1 cellular context compared by ENCODE assay signal in the genomic region with DNA sequence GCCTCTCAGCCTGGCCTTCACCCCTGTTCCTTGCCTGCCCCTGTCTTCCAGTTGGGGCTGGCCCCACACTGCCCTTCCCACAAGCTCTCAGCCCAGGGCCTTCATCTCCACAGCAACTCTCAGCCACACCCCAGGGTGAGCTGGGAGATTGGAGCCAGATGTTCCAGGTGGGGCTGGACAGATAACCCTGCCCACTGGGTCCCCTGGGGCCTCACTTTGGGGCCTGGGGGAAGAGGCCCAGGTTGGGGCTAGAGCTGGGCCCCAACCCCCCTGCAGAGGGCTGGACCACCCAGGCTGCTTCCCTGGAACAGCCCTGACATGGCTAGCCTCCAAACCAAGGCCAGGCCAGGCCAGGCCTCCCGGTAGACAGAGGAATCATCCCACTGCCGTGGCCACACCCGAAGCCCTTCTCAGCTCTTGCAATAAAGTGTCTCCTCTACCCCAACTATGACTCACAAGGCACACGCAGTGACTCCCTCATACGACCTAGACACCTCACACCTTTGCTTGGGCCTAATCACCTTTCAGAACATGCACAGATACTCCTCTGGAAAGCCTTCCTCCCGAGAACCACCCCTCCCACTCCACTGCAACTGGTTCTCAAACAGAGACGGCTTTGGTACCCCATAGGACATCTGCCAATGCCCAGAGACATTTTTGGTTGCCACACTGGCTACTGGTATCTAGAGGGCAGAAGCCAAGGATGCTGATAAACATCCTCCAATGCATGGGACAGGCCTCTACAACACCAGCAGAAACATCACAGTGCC.
TF ChIP-seq lines count a peak whose summit lies in the region.

No MANE protein-coding gene starts in this region.

TF ChIP-seq in K562, 482 proteins besides CTCF, POLR2A, EP300 and RAD21 (continued from another document and continues in another):
- TF ChIP-seq, protein P1, sequence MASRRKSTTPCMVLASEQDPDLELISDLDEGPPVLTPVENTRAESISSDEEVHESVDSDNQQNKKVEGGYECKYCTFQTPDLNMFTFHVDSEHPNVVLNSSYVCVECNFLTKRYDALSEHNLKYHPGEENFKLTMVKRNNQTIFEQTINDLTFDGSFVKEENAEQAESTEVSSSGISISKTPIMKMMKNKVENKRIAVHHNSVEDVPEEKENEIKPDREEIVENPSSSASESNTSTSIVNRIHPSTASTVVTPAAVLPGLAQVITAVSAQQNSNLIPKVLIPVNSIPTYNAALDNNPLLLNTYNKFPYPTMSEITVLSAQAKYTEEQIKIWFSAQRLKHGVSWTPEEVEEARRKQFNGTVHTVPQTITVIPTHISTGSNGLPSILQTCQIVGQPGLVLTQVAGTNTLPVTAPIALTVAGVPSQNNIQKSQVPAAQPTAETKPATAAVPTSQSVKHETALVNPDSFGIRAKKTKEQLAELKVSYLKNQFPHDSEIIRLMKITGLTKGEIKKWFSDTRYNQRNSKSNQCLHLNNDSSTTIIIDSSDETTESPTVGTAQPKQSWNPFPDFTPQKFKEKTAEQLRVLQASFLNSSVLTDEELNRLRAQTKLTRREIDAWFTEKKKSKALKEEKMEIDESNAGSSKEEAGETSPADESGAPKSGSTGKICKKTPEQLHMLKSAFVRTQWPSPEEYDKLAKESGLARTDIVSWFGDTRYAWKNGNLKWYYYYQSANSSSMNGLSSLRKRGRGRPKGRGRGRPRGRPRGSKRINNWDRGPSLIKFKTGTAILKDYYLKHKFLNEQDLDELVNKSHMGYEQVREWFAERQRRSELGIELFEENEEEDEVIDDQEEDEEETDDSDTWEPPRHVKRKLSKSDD (conservative IDR thresholded peaks at IDR 0.05; ENCODE audit: low read length) = no peak
- TF ChIP-seq RBM14 (IDR thresholded peaks at IDR 0.05; ENCODE audit: borderline replicate concordance, insufficient read depth, low read depth, low read length) (no peak), NFYB (IDR thresholded peaks at IDR 0.05; ENCODE audit: extremely low read depth, insufficient read length) (no peak), CHCHD3 (CRISPR knock-in tag; IDR thresholded peaks at IDR 0.05) (no peak), PTTG1 (tag; IDR thresholded peaks at IDR 0.05; ENCODE audit: low read depth) (no peak), FOXJ3 (CRISPR knock-in tag; IDR thresholded peaks at IDR 0.05) (peak; percentile 82), BRD4 (IDR thresholded peaks at IDR 0.05) (no peak), ZNF766 (CRISPR knock-in tag; conservative IDR thresholded peaks at IDR 0.05) (peak; percentile 51; the same call in 1 of the 2 replicates), PHF21A (IDR thresholded peaks at IDR 0.05; ENCODE audit: borderline replicate concordance, low read depth) (peak; percentile 43; the same call in 1 of the 2 replicates), MXI1 (IDR thresholded peaks at IDR 0.05; ENCODE audit: low read depth, low read length) (peak; percentile 85), GTF2F1 (IDR thresholded peaks at IDR 0.05; ENCODE audit: low read depth, low read length) (no peak), LCOR (CRISPR knock-in tag; IDR thresholded peaks at IDR 0.05) (peak; percentile 98), MTA1 (IDR thresholded peaks at IDR 0.05; ENCODE audit: borderline replicate concordance) (peak; percentile 86), HCFC1 (IDR thresholded peaks at IDR 0.05; ENCODE audit: low read depth, low read length) (peak; percentile 7; the same call in 1 of the 2 replicates), NCOA4 (IDR thresholded peaks at IDR 0.05; ENCODE audit: partially characterized antibody) (no peak), NR2C1 (IDR thresholded peaks at IDR 0.05) (peak; percentile 34; the same call in 1 of the 2 replicates), NR2C1 (tag; IDR thresholded peaks at IDR 0.05) (no peak), ZNF354B (CRISPR knock-in tag; IDR thresholded peaks at IDR 0.05) (no peak), ZNF79 (CRISPR knock-in tag; IDR thresholded peaks at IDR 0.05; ENCODE audit: low read depth) (no peak), NRF1 (conservative IDR thresholded peaks at IDR 0.05 in 1 of 2, IDR thresholded peaks at IDR 0.05 in 1 of 2) (peak; percentile 45 to 48; a peak in 3 of 4 replicates), CCNT2 (IDR thresholded peaks at IDR 0.05; ENCODE audit: borderline replicate concordance, extremely low read depth, insufficient read length, low read depth, low read length) (peak; percentile 98), SRF (CRISPR knock-in tag; IDR thresholded peaks at IDR 0.05) (peak in 1 of 2 experiments; percentile 83; a peak in 2 of 4 replicates), TOE1 (IDR thresholded peaks at IDR 0.05; ENCODE audit: borderline replicate concordance) (peak; percentile 72; the same call in 1 of the 2 replicates), TOE1 (CRISPR knock-in tag; IDR thresholded peaks at IDR 0.05; ENCODE audit: borderline replicate concordance, low read depth) (no peak; the same call in 1 of the 2 replicates), TCF3 (CRISPR knock-in tag; IDR thresholded peaks at IDR 0.05) (peak; percentile 99), PURB (CRISPR knock-in tag; IDR thresholded peaks at IDR 0.05; ENCODE audit: low read depth) (no peak), ARID1B (IDR thresholded peaks at IDR 0.05) (peak; percentile 98), XRCC3 (IDR thresholded peaks at IDR 0.05) (no peak)
- TF ChIP-seq, protein P2, sequence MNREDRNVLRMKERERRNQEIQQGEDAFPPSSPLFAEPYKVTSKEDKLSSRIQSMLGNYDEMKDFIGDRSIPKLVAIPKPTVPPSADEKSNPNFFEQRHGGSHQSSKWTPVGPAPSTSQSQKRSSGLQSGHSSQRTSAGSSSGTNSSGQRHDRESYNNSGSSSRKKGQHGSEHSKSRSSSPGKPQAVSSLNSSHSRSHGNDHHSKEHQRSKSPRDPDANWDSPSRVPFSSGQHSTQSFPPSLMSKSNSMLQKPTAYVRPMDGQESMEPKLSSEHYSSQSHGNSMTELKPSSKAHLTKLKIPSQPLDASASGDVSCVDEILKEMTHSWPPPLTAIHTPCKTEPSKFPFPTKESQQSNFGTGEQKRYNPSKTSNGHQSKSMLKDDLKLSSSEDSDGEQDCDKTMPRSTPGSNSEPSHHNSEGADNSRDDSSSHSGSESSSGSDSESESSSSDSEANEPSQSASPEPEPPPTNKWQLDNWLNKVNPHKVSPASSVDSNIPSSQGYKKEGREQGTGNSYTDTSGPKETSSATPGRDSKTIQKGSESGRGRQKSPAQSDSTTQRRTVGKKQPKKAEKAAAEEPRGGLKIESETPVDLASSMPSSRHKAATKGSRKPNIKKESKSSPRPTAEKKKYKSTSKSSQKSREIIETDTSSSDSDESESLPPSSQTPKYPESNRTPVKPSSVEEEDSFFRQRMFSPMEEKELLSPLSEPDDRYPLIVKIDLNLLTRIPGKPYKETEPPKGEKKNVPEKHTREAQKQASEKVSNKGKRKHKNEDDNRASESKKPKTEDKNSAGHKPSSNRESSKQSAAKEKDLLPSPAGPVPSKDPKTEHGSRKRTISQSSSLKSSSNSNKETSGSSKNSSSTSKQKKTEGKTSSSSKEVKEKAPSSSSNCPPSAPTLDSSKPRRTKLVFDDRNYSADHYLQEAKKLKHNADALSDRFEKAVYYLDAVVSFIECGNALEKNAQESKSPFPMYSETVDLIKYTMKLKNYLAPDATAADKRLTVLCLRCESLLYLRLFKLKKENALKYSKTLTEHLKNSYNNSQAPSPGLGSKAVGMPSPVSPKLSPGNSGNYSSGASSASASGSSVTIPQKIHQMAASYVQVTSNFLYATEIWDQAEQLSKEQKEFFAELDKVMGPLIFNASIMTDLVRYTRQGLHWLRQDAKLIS (CRISPR knock-in tag; IDR thresholded peaks at IDR 0.05) = 0 out of 2 replicates have a peak, but pooled peaks have one; percentile 67
- TF ChIP-seq, protein P3, sequence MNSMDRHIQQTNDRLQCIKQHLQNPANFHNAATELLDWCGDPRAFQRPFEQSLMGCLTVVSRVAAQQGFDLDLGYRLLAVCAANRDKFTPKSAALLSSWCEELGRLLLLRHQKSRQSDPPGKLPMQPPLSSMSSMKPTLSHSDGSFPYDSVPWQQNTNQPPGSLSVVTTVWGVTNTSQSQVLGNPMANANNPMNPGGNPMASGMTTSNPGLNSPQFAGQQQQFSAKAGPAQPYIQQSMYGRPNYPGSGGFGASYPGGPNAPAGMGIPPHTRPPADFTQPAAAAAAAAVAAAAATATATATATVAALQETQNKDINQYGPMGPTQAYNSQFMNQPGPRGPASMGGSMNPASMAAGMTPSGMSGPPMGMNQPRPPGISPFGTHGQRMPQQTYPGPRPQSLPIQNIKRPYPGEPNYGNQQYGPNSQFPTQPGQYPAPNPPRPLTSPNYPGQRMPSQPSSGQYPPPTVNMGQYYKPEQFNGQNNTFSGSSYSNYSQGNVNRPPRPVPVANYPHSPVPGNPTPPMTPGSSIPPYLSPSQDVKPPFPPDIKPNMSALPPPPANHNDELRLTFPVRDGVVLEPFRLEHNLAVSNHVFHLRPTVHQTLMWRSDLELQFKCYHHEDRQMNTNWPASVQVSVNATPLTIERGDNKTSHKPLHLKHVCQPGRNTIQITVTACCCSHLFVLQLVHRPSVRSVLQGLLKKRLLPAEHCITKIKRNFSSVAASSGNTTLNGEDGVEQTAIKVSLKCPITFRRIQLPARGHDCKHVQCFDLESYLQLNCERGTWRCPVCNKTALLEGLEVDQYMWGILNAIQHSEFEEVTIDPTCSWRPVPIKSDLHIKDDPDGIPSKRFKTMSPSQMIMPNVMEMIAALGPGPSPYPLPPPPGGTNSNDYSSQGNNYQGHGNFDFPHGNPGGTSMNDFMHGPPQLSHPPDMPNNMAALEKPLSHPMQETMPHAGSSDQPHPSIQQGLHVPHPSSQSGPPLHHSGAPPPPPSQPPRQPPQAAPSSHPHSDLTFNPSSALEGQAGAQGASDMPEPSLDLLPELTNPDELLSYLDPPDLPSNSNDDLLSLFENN (IDR thresholded peaks at IDR 0.05; ENCODE audit: low read depth in 2 of 2, low read length in 2 of 2) = peak in 1 of 2 experiments; percentile 80; a peak in 2 of 4 replicates
- TF ChIP-seq, protein P4, sequence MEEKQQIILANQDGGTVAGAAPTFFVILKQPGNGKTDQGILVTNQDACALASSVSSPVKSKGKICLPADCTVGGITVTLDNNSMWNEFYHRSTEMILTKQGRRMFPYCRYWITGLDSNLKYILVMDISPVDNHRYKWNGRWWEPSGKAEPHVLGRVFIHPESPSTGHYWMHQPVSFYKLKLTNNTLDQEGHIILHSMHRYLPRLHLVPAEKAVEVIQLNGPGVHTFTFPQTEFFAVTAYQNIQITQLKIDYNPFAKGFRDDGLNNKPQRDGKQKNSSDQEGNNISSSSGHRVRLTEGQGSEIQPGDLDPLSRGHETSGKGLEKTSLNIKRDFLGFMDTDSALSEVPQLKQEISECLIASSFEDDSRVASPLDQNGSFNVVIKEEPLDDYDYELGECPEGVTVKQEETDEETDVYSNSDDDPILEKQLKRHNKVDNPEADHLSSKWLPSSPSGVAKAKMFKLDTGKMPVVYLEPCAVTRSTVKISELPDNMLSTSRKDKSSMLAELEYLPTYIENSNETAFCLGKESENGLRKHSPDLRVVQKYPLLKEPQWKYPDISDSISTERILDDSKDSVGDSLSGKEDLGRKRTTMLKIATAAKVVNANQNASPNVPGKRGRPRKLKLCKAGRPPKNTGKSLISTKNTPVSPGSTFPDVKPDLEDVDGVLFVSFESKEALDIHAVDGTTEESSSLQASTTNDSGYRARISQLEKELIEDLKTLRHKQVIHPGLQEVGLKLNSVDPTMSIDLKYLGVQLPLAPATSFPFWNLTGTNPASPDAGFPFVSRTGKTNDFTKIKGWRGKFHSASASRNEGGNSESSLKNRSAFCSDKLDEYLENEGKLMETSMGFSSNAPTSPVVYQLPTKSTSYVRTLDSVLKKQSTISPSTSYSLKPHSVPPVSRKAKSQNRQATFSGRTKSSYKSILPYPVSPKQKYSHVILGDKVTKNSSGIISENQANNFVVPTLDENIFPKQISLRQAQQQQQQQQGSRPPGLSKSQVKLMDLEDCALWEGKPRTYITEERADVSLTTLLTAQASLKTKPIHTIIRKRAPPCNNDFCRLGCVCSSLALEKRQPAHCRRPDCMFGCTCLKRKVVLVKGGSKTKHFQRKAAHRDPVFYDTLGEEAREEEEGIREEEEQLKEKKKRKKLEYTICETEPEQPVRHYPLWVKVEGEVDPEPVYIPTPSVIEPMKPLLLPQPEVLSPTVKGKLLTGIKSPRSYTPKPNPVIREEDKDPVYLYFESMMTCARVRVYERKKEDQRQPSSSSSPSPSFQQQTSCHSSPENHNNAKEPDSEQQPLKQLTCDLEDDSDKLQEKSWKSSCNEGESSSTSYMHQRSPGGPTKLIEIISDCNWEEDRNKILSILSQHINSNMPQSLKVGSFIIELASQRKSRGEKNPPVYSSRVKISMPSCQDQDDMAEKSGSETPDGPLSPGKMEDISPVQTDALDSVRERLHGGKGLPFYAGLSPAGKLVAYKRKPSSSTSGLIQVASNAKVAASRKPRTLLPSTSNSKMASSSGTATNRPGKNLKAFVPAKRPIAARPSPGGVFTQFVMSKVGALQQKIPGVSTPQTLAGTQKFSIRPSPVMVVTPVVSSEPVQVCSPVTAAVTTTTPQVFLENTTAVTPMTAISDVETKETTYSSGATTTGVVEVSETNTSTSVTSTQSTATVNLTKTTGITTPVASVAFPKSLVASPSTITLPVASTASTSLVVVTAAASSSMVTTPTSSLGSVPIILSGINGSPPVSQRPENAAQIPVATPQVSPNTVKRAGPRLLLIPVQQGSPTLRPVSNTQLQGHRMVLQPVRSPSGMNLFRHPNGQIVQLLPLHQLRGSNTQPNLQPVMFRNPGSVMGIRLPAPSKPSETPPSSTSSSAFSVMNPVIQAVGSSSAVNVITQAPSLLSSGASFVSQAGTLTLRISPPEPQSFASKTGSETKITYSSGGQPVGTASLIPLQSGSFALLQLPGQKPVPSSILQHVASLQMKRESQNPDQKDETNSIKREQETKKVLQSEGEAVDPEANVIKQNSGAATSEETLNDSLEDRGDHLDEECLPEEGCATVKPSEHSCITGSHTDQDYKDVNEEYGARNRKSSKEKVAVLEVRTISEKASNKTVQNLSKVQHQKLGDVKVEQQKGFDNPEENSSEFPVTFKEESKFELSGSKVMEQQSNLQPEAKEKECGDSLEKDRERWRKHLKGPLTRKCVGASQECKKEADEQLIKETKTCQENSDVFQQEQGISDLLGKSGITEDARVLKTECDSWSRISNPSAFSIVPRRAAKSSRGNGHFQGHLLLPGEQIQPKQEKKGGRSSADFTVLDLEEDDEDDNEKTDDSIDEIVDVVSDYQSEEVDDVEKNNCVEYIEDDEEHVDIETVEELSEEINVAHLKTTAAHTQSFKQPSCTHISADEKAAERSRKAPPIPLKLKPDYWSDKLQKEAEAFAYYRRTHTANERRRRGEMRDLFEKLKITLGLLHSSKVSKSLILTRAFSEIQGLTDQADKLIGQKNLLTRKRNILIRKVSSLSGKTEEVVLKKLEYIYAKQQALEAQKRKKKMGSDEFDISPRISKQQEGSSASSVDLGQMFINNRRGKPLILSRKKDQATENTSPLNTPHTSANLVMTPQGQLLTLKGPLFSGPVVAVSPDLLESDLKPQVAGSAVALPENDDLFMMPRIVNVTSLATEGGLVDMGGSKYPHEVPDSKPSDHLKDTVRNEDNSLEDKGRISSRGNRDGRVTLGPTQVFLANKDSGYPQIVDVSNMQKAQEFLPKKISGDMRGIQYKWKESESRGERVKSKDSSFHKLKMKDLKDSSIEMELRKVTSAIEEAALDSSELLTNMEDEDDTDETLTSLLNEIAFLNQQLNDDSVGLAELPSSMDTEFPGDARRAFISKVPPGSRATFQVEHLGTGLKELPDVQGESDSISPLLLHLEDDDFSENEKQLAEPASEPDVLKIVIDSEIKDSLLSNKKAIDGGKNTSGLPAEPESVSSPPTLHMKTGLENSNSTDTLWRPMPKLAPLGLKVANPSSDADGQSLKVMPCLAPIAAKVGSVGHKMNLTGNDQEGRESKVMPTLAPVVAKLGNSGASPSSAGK (IDR thresholded peaks at IDR 0.05) = peak; percentile 77; the same call in 1 of the 2 replicates
